In genomic region chr19:33064778-33065550, GRCh38 we compare ENCODE assay signal across 8 cellular contexts. TPM values are rescaled to one million over a fixed set of nuclear protein-coding genes. Genes with fewer than 3 reads are reported as not detected.
DNase-seq lines count a peak whose midpoint lies in the region; ATAC-seq and TF ChIP-seq lines count a peak whose summit lies in the region.

RHPN2 (minus strand) TSS chr19:33064888; CDS start chr19:33064852, 36 bp downstream.

- DNase-seq in CD4-positive, CD25-positive, alpha-beta regulatory T cell = peak in 2 of 3 donors; percentile 10 to 55
- DNase-seq in RWPE2 (ENCODE audit: low spot score) = peak; percentile 68
- DNase-seq in activated naive CD4-positive, alpha-beta T cell treated with anti-CD3 and anti-CD28 coated beads, Interleukin-2, amount 10 ng/mL, durations not matched to agents 7 days and 5 days = peak; percentile 71
- DNase-seq in cardiac muscle cell (ENCODE audit: low read depth in 1 of 2, low spot score in 1 of 2) = peak; percentile 82 to 85
- DNase-seq in psoas muscle = peak; percentile 52 to 64

- H3K27me3 ChIP-seq in CD4-positive, CD25-positive, alpha-beta regulatory T cell (ENCODE audit: control insufficient read depth, insufficient read depth, low read length) = no peaks in the 10 kb centered on the region
- H3K27me3 ChIP-seq in HUES64 (ENCODE audit: insufficient read depth, low read length) = peaks cover 11% of the 10 kb centered on the region
- H3K27me3 ChIP-seq in RWPE2 (ENCODE audit: insufficient read depth, poor library complexity, severe bottlenecking) = no peaks in the 10 kb centered on the region
- peaks cover 3% of the 10 kb centered on the region for H3K27me3 ChIP-seq in cardiac muscle cell
- H3K27me3 ChIP-seq in psoas muscle (ENCODE audit: insufficient read depth in 3 of 3, low read length in 2 of 3) = peaks cover 0 to 60% (median 11%) of the 10 kb centered on the region in 3 donors

- peaks cover 0 to 1% (median 0%) of the 10 kb centered on the region in 7 donors for H3K9me3 Mint-ChIP-seq in CD4-positive, CD25-positive, alpha-beta regulatory T cell
- H3K9me3 Mint-ChIP-seq in activated naive CD4-positive, alpha-beta T cell treated with anti-CD3 and anti-CD28 coated beads, Interleukin-2, amount 10 ng/mL, durations not matched to agents 7 days and 5 days = no peaks in the 10 kb centered on the region

- no peak within 1 kb of the TSS for H3K27ac ChIP-seq in CD4-positive, CD25-positive, alpha-beta regulatory T cell (ENCODE audit: insufficient read depth, low read length, poor library complexity, severe bottlenecking)
- 0 out of 2 replicates have a peak within 1 kb of the TSS, but pooled peaks have one; percentile 23 for H3K27ac ChIP-seq in HUES64 (ENCODE audit: low read depth, low read length)
- no peak within 1 kb of the TSS for H3K27ac ChIP-seq in RWPE2 (ENCODE audit: poor library complexity, severe bottlenecking)
- H3K27ac ChIP-seq in cardiac muscle cell = no peak within 1 kb of the TSS
- no peak within 1 kb of the TSS for H3K27ac ChIP-seq in psoas muscle

- intact Hi-C loops in psoas muscle (cut with DNase I) = no loop called here

- CTCF ChIA-PET in activated naive CD4-positive, alpha-beta T cell treated with anti-CD3 and anti-CD28 coated beads, Interleukin-2, amount 10 ng/mL, durations not matched to agents 7 days and 5 days (lab: Charles Lee) = interaction anchor here (0.6 kb wide), 1 partner anchor 58 kb away, joined by 3 read pairs; no protein-coding TSS in a partner anchor

- ATAC-seq in CD4-positive, CD25-positive, alpha-beta regulatory T cell (ENCODE audit: low read depth in 2 of 2) = peak in 1 of 2 donors; percentile 44
- peak; percentile 72 for ATAC-seq in GM19455 (IDR thresholded peaks at IDR 0.05; ENCODE audit: unreplicated experiment)
- peak; percentile 79 for ATAC-seq in RWPE2 (ENCODE audit: low read depth)
- peak; percentile 43 to 81 (median 56) for ATAC-seq in psoas muscle
- ATAC-seq in GM18861 (IDR thresholded peaks at IDR 0.05; ENCODE audit: unreplicated experiment) = no peak

- peak within 1 kb of the TSS in 3 of 4 donors; percentile 71 to 72 (median 72) for H3K4me3 Mint-ChIP-seq in CD4-positive, CD25-positive, alpha-beta regulatory T cell
- peak within 1 kb of the TSS; percentile 70 for H3K4me3 Mint-ChIP-seq in activated naive CD4-positive, alpha-beta T cell treated with anti-CD3 and anti-CD28 coated beads, Interleukin-2, amount 10 ng/mL, durations not matched to agents 7 days and 5 days

- no peaks in the 10 kb centered on the region for H3K36me3 Mint-ChIP-seq in CD4-positive, CD25-positive, alpha-beta regulatory T cell
- no peaks in the 10 kb centered on the region for H3K36me3 Mint-ChIP-seq in activated naive CD4-positive, alpha-beta T cell treated with anti-CD3 and anti-CD28 coated beads, Interleukin-2, amount 10 ng/mL, durations not matched to agents 7 days and 5 days

- no peaks in the 10 kb centered on the region for H3K36me3 ChIP-seq in CD4-positive, CD25-positive, alpha-beta regulatory T cell (ENCODE audit: control insufficient read depth, insufficient read depth, low read length)
- H3K36me3 ChIP-seq in HUES64 (ENCODE audit: insufficient read depth, low read length) = no peaks in the 10 kb centered on the region
- H3K36me3 ChIP-seq in RWPE2 (ENCODE audit: low read depth) = no peaks in the 10 kb centered on the region
- no peaks in the 10 kb centered on the region for H3K36me3 ChIP-seq in cardiac muscle cell
- no peaks in the 10 kb centered on the region for H3K36me3 ChIP-seq in psoas muscle (ENCODE audit: insufficient read depth in 1 of 2, low read depth in 1 of 2)

- peaks cover 0 to 5% (median 0%) of the 10 kb centered on the region in 4 donors for H3K4me1 Mint-ChIP-seq in CD4-positive, CD25-positive, alpha-beta regulatory T cell
- H3K4me1 Mint-ChIP-seq in activated naive CD4-positive, alpha-beta T cell treated with anti-CD3 and anti-CD28 coated beads, Interleukin-2, amount 10 ng/mL, durations not matched to agents 7 days and 5 days = peaks cover 7% of the 10 kb centered on the region

- TF ChIP-seq CTCF in RWPE2 (IDR thresholded peaks at IDR 0.05; ENCODE audit: poor library complexity, severe bottlenecking) (no peak), cardiac muscle cell (IDR thresholded peaks at IDR 0.05; ENCODE audit: low read depth, low read length) (no peak), psoas muscle (IDR thresholded peaks at IDR 0.05) (no peak)

- peak within 1 kb of the TSS; percentile 77 for H3K9ac ChIP-seq in HUES64 (ENCODE audit: low read depth, low read length)

- H3K9me3 ChIP-seq in CD4-positive, CD25-positive, alpha-beta regulatory T cell (ENCODE audit: control insufficient read depth in 2 of 2, low read length in 2 of 2) = no peaks in the 10 kb centered on the region
- H3K9me3 ChIP-seq in HUES64 (ENCODE audit: insufficient read depth, low read depth, low read length) (no peaks in the 10 kb centered on the region), RWPE2 (ENCODE audit: severe bottlenecking) (no peaks in the 10 kb centered on the region), cardiac muscle cell (ENCODE audit: low read depth) (no peaks in the 10 kb centered on the region), psoas muscle (no peaks in the 10 kb centered on the region)

- peaks cover 6% of the 10 kb centered on the region for H3K4me1 ChIP-seq in CD4-positive, CD25-positive, alpha-beta regulatory T cell (ENCODE audit: control insufficient read depth, insufficient read depth, low read length, poor library complexity, severe bottlenecking)
- peaks cover 11% of the 10 kb centered on the region for H3K4me1 ChIP-seq in HUES64 (ENCODE audit: insufficient read depth, low read length)
- H3K4me1 ChIP-seq in RWPE2 (ENCODE audit: insufficient read depth, poor library complexity, severe bottlenecking) = peaks cover 8% of the 10 kb centered on the region
- H3K4me1 ChIP-seq in cardiac muscle cell (ENCODE audit: low read depth) = peaks cover 5% of the 10 kb centered on the region
- no peaks in the 10 kb centered on the region for H3K4me1 ChIP-seq in psoas muscle

- 4% methylated on average over 82 of the region's 87 CpGs for WGBS in HUES64
- 2 to 4% (median 3%) methylated on average over 31 to 87 of the region's 87 CpGs for WGBS in psoas muscle, 3 donors

- no peak within 1 kb of the TSS for H3K27ac Mint-ChIP-seq in CD4-positive, CD25-positive, alpha-beta regulatory T cell
- no peak within 1 kb of the TSS for H3K27ac Mint-ChIP-seq in activated naive CD4-positive, alpha-beta T cell treated with anti-CD3 and anti-CD28 coated beads, Interleukin-2, amount 10 ng/mL, durations not matched to agents 7 days and 5 days

- H3K27me3 Mint-ChIP-seq in CD4-positive, CD25-positive, alpha-beta regulatory T cell = peaks cover 49% of the 10 kb centered on the region
- H3K27me3 Mint-ChIP-seq in activated naive CD4-positive, alpha-beta T cell treated with anti-CD3 and anti-CD28 coated beads, Interleukin-2, amount 10 ng/mL, durations not matched to agents 7 days and 5 days = peaks cover 69% of the 10 kb centered on the region

- H3K4me3 ChIP-seq in CD4-positive, CD25-positive, alpha-beta regulatory T cell (ENCODE audit: low read depth, low read length) = no peak within 1 kb of the TSS
- H3K4me3 ChIP-seq in HUES64 (ENCODE audit: low read length) = peak within 1 kb of the TSS; percentile 88
- peak within 1 kb of the TSS; percentile 44 for H3K4me3 ChIP-seq in RWPE2 (ENCODE audit: severe bottlenecking)
- peak within 1 kb of the TSS; percentile 59 for H3K4me3 ChIP-seq in cardiac muscle cell
- H3K4me3 ChIP-seq in psoas muscle = peak within 1 kb of the TSS; percentile 61

RNA-seq across cellular contexts. Expression of gene RHPN2, which starts in this region (rescaled TPM):
- total RNA-seq in CD4-positive, CD25-positive, alpha-beta regulatory T cell = 0.37 TPM
- polyA plus RNA-seq in CD4-positive, CD25-positive, alpha-beta regulatory T cell = under 1 TPM; 0.17 to 0.76 (median 0.31) TPM
- polyA plus RNA-seq in HUES64 (2013, experiment 1 of 2) = 13.9 TPM
- 17.6 TPM for polyA plus RNA-seq in HUES64 (2013, experiment 2 of 2)
- total RNA-seq in cardiac muscle cell (21.7 and 26.6 TPM in 2 replicates), psoas muscle (1 to 10 TPM in 1 of 4 donors, under 1 TPM in 3; 0.24 to 1.0 (median 0.60) TPM)
- polyA plus RNA-seq in cardiac muscle cell (11.7 and 12.5 TPM in 2 replicates), psoas muscle (1 to 10 TPM in 1 of 3 donors, under 1 TPM in 2; 0.16 to 1.1 (median 0.17) TPM)

Comparison
In these comparisons a context has a peak if more than half of its experiments do, and no peak if none do; other contexts are left out.
1. RNA of gene RHPN2 (total RNA-seq): 21.7 to 26.6 TPM in cardiac muscle cell; 0.24 to 1.0 TPM in psoas muscle and 0.37 TPM in CD4-positive, CD25-positive, alpha-beta regulatory T cell (single experiment); every median in the first group is over 10 times any median in the second.
2. Peak in DNase-seq in CD4-positive, CD25-positive, alpha-beta regulatory T cell; RNA of the gene not detected or under 1 TPM.
3. DNase-seq: peak in every context shown above with its lines; median percentile 84 in cardiac muscle cell; 71 in activated naive CD4-positive, alpha-beta T cell treated with anti-CD3 and anti-CD28 coated beads, Interleukin-2, amount 10 ng/mL, durations not matched to agents 7 days and 5 days; 68 in RWPE2; 58 in psoas muscle; 32 in CD4-positive, CD25-positive, alpha-beta regulatory T cell.